In the genomic region with DNA sequence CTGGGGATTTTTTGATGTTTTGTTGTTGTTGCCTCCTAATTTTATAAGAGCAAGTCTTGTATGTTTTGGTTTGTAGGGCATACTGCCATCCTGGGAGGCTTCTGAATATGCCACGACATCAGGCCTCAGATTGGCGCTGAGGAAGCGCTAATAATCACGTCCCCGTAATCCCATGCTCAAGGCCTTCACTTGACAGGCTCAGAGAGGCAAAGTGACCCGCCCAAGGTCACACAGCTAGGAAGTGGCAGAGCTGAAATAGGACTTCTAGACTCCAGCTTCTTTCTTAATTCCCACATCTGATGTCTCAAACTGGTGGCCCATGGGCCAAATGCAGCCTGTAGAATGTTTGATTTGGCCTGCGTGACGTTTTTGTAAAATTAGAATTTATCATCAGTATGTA, we compare ENCODE assay signal across 22 cellular contexts.
"Had no signal": no experiment of that assay in that cellular context is flagged by ENCODE, and none has a peak within 500 bp of the region (broad histone marks: within the 10 kb centered on the region; RNA-seq: fewer than 3 reads in every experiment).

No MANE protein-coding gene starts in this region.

- H3K27me3 ChIP-seq: colonic mucosa, esophagus squamous epithelium, heart left ventricle, neural progenitor cell, upper lobe of right lung had no signal

- H3K36me3 ChIP-seq: colonic mucosa, esophagus squamous epithelium, heart left ventricle, neural progenitor cell, spleen, thoracic aorta, upper lobe of right lung had no signal

- H3K4me1 Mint-ChIP-seq: central memory CD8-positive, alpha-beta T cell had no signal

- H3K4me3 Mint-ChIP-seq: activated CD8-positive, alpha-beta T cell treated with anti-CD3 and anti-CD28 coated beads, Interleukin-2, amount 10 ng/mL, durations not matched to agents 7 days and 5 days; activated naive CD8-positive, alpha-beta T cell; activated T-helper 17 cell treated with anti-CD3 and anti-CD28 coated beads, Interleukin-2, amount 50 U/mL, for 72 hours; central memory CD8-positive, alpha-beta T cell; endodermal cell; memory B cell; neural progenitor cell had no signal

- H3K9me3 ChIP-seq: colonic mucosa, esophagus squamous epithelium, heart left ventricle, mucosa of descending colon, spleen, thoracic aorta, upper lobe of right lung had no signal

- H3K4me3 ChIP-seq: colonic mucosa, esophagus squamous epithelium, heart left ventricle, mucosa of descending colon, neural progenitor cell, spleen, thoracic aorta, upper lobe of right lung had no signal

- ATAC-seq: activated CD8-positive, alpha-beta T cell treated with anti-CD3 and anti-CD28 coated beads, Interleukin-2, amount 10 ng/mL, durations not matched to agents 7 days and 5 days; activated T-helper 17 cell treated with anti-CD3 and anti-CD28 coated beads, Interleukin-2, amount 50 U/mL, for 72 hours; heart left ventricle; left cardiac atrium; mucosa of descending colon; upper lobe of right lung had no signal

- H3K27ac Mint-ChIP-seq: activated CD8-positive, alpha-beta T cell treated with anti-CD3 and anti-CD28 coated beads, Interleukin-2, amount 10 ng/mL, durations not matched to agents 7 days and 5 days; activated naive CD8-positive, alpha-beta T cell; activated T-helper 17 cell treated with anti-CD3 and anti-CD28 coated beads, Interleukin-2, amount 50 U/mL, for 72 hours; endodermal cell; memory B cell; progenitor cell of endocrine pancreas had no signal

- H3K27ac ChIP-seq: colonic mucosa, heart left ventricle, neural progenitor cell, spleen, thoracic aorta, upper lobe of right lung had no signal

- H3K27me3 Mint-ChIP-seq: activated naive CD8-positive, alpha-beta T cell had no signal

- DNase-seq: activated CD4-positive, alpha-beta T cell treated with anti-CD3 and anti-CD28 coated beads for 1 hour; activated CD4-positive, alpha-beta T cell treated with anti-CD3 and anti-CD28 coated beads, Interleukin-2, amount 50 U/mL, for 1 hour; activated CD8-positive, alpha-beta T cell treated with anti-CD3 and anti-CD28 coated beads, Interleukin-2, amount 10 ng/mL, durations not matched to agents 7 days and 5 days; activated naive CD4-positive, alpha-beta T cell; colonic mucosa; endodermal cell; esophagus squamous epithelium; heart left ventricle; left cardiac atrium; spleen; stimulated activated CD4-positive, alpha-beta T cell treated with anti-CD3 and anti-CD28 coated beads, Interleukin-4, amount 100 ng/mL, for 24 hours; stimulated activated naive CD4-positive, alpha-beta T cell treated with Interleukin-2 at 50 U/mL for 16 hours; T-helper 1 cell; upper lobe of right lung had no signal

- H3K36me3 Mint-ChIP-seq: activated naive CD8-positive, alpha-beta T cell; memory B cell; neural progenitor cell had no signal

- H3K9me3 Mint-ChIP-seq: activated T-helper 17 cell treated with anti-CD3 and anti-CD28 coated beads, Interleukin-2, amount 50 U/mL, for 72 hours; central memory CD8-positive, alpha-beta T cell; endodermal cell; memory B cell; neural progenitor cell had no signal

- H3K4me1 ChIP-seq: colonic mucosa, neural progenitor cell had no signal
